In genomic region chr4:45910511-45910910, GRCh38 we compare ENCODE assay signal across 17 cellular contexts.
DNase-seq lines count a peak whose midpoint lies in the region; ATAC-seq and TF ChIP-seq lines count a peak whose summit lies in the region.
"Had no signal": no experiment of that assay in that cellular context is flagged by ENCODE, and none has a peak within 500 bp of the region (broad histone marks: within the 10 kb centered on the region; RNA-seq: fewer than 3 reads in every experiment).

No MANE protein-coding gene starts in this region.

- H3K9ac ChIP-seq in neural progenitor cell: no peak overlapping the region

- H4K20me1 ChIP-seq in neural progenitor cell (ENCODE audit: low read depth): no peaks in the 10 kb centered on the region

- no peak overlapping the region for H3K4me3 ChIP-seq in neural progenitor cell
- H3K4me3 ChIP-seq: GM23338 had no signal

- no peak overlapping the region for H3K4me2 ChIP-seq in neural progenitor cell
- H3K4me2 ChIP-seq: GM23338 had no signal

- no peaks in the 10 kb centered on the region for H3K4me1 ChIP-seq in neural progenitor cell
- H3K4me1 ChIP-seq: BE2C had no signal

- no peak overlapping the region for H2AFZ ChIP-seq in neural progenitor cell (replicated peaks)
- H2AFZ ChIP-seq: GM23338 had no signal

- H3K4me1 Mint-ChIP-seq in neural progenitor cell: peaks cover 5% of the 10 kb centered on the region
- H3K4me1 Mint-ChIP-seq: CD4-positive, alpha-beta memory T cell; GM23338; IgD-negative memory B cell had no signal

- no peaks in the 10 kb centered on the region for H3K27me3 Mint-ChIP-seq in neural progenitor cell (ENCODE audit: insufficient read depth, low read depth)
- H3K27me3 Mint-ChIP-seq: CD4-positive, alpha-beta memory T cell; IgD-negative memory B cell had no signal

- DNase-seq in D341Med (ENCODE audit: low spot score) (peak; percentile 71), NCI-H524 treated with DMSO at 0.1 percent for 48 hours (lab: John Stamatoyannopoulos, UW) (peak; percentile 48), SK-N-DZ (ENCODE audit: low spot score) (peak; percentile 50), neural progenitor cell (ENCODE audit: low spot score) (peak; percentile 25), SHP77 (lab: John Stamatoyannopoulos, UW) (no peak), foreskin melanocyte (no peak)
- DNase-seq: BE2C; CD4-positive, alpha-beta memory T cell; COR-L47; DMS53; GF-D8; H7 had no signal

- no peaks in the 10 kb centered on the region for H3K79me2 ChIP-seq in neural progenitor cell (ENCODE audit: low read depth)

- no peaks in the 10 kb centered on the region for H3K9me3 Mint-ChIP-seq in neural progenitor cell

- no peaks in the 10 kb centered on the region for H3K36me3 ChIP-seq in neural progenitor cell
- H3K36me3 ChIP-seq: BE2C had no signal

- peak overlapping the region; percentile 39 for H3K27ac Mint-ChIP-seq in neural progenitor cell
- H3K27ac Mint-ChIP-seq: CD4-positive, alpha-beta memory T cell; GM23338; IgD-negative memory B cell had no signal

- ATAC-seq in GM18867 (IDR thresholded peaks at IDR 0.05; ENCODE audit: unreplicated experiment) (no peak), GM19395 (IDR thresholded peaks at IDR 0.05; ENCODE audit: unreplicated experiment) (no peak)
- ATAC-seq: GM23338 had no signal

- no peaks in the 10 kb centered on the region for H3K27me3 ChIP-seq in neural progenitor cell
- H3K27me3 ChIP-seq: BE2C had no signal

- H3F3A ChIP-seq in neural progenitor cell (ENCODE audit: low read depth): no peaks in the 10 kb centered on the region

- no peak overlapping the region for H3K4me3 Mint-ChIP-seq in neural progenitor cell
- H3K4me3 Mint-ChIP-seq: CD4-positive, alpha-beta memory T cell; GM23338; IgD-negative memory B cell had no signal

- TF ChIP-seq CTCF in neural progenitor cell (IDR thresholded peaks at IDR 0.05): no peak

- H3K27ac ChIP-seq in neural progenitor cell: no peak overlapping the region
- H3K27ac ChIP-seq: C4-2B had no signal

- H3K36me3 Mint-ChIP-seq in neural progenitor cell: no peaks in the 10 kb centered on the region
- H3K36me3 Mint-ChIP-seq: CD4-positive, alpha-beta memory T cell; IgD-negative memory B cell had no signal

- no peaks in the 10 kb centered on the region for H3K9me3 ChIP-seq in neural progenitor cell (ENCODE audit: low read depth)
- H3K9me3 ChIP-seq: BE2C had no signal

Comparison
In these comparisons a context has a peak if more than half of its experiments do, and no peak if none do; other contexts are left out.
1. DNase-seq: peak in D341Med (single experiment), NCI-H524 treated with DMSO at 0.1 percent for 48 hours (single experiment), SK-N-DZ (single experiment) and neural progenitor cell (single experiment); none in SHP77 (0 of 2) and foreskin melanocyte (single experiment).